Comparison of ENCODE assay signal across 1 cellular context in genomic region chr18:13463526-13463925, GRCh38.
TF ChIP-seq lines count a peak whose summit lies in the region.

No MANE protein-coding gene starts in this region.

TF ChIP-seq in GM23338, 12 proteins besides CTCF, POLR2A, EP300 and RAD21 (continued from another document):
- TF ChIP-seq REST (IDR thresholded peaks at IDR 0.05; ENCODE audit: unreplicated experiment) (no peak), ZNF462 (CRISPR knock-in tag; IDR thresholded peaks at IDR 0.05) (no peak)
